Comparison of ENCODE assay signal across 9 cellular contexts in the genomic region with DNA sequence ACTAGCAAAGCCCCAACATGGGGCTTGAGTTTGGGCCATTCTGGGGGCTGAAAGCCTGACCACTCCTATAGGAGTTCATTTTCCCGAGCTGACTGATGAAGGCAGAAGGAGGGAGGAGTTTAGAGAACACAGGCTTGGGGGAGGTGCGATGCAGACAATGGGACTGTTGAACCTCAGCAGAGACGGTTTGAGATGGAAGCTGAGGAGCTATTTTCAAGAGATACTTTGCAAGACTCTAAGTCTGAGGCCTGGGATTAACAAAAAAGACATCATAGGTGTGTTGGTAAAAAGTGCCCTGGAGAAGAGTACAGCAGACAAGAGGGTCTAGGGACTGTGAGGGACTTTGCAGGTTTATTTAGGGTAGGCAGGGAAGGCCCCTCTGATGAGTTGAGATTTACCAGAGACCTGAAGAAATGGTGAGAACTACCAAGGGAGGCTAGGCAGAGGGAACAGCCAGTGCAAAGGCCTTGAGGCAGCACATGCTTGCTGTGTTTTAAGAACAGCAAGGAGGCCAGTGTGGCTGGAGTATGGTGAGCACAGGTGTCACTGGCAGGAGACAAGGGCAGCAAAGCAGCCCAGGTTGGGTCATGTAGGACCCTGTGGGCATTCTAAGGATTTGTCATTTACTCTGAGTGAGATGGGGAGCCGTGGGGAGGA. TPM values are rescaled to one million over a fixed set of nuclear protein-coding genes. Genes with fewer than 3 reads are reported as not detected.
DNase-seq lines count a peak whose midpoint lies in the region; ATAC-seq, FAIRE-seq and TF ChIP-seq lines count a peak whose summit lies in the region.
"Had no signal": no experiment of that assay in that cellular context is flagged by ENCODE, and none has a peak within 500 bp of the region (broad histone marks: within the 10 kb centered on the region; RNA-seq: fewer than 3 reads in every experiment).

No MANE protein-coding gene starts in this region.

- WGBS in psoas muscle, 3 donors: 46 to 57% (median 56%) methylated on average over 4 of the region's 4 CpGs

- H3K36me3 ChIP-seq in endothelial cell of umbilical vein (ENCODE audit: control insufficient read depth in 2 of 2, extremely low read depth in 1 of 2, insufficient read depth in 2 of 2, low read length in 2 of 2) (no peaks in the 10 kb centered on the region), psoas muscle (ENCODE audit: insufficient read depth in 1 of 2, low read depth in 1 of 2) (no peaks in the 10 kb centered on the region)

- DNase-seq in DMS153 (lab: John Stamatoyannopoulos, UW) (peak; percentile 15), DMS153 treated with DMSO at 0.1 percent for 48 hours (lab: John Stamatoyannopoulos, UW; ENCODE audit: unreplicated experiment) (no peak), NCI-H82 treated with DMSO at 0.1 percent for 48 hours (lab: John Stamatoyannopoulos, UW; ENCODE audit: unreplicated experiment) (peak; percentile 78), endothelial cell of umbilical vein (ENCODE audit: low read depth, low spot score) (peak; percentile 64), psoas muscle (no peak), NCI-H1048 (lab: John Stamatoyannopoulos, UW) (no peak)

- H3K79me2 ChIP-seq in endothelial cell of umbilical vein (ENCODE audit: control insufficient read depth, insufficient read depth, low read length): no peaks in the 10 kb centered on the region

- intact Hi-C loops in endothelial cell of umbilical vein (cut with micrococcal nuclease) (no loop called here), psoas muscle (cut with DNase I) (no loop called here)

- no peak overlapping the region for H3K4me3 ChIP-seq in endothelial cell of umbilical vein (replicated peaks in 1 of 3; ENCODE audit: insufficient read depth in 1 of 3, low read depth in 1 of 3, low read length in 3 of 3)
- H3K4me3 ChIP-seq in psoas muscle: no peak overlapping the region

- TF ChIP-seq CTCF in endothelial cell of umbilical vein (IDR thresholded peaks at IDR 0.05; ENCODE audit: extremely low read depth in 1 of 2, insufficient read depth in 1 of 2, low read depth in 1 of 2, low read length in 2 of 2): no peak
- no peak for TF ChIP-seq CTCF in psoas muscle (IDR thresholded peaks at IDR 0.05)

- ATAC-seq in psoas muscle (no peak), HG03135 (IDR thresholded peaks at IDR 0.05; ENCODE audit: unreplicated experiment) (no peak), GM21515 (IDR thresholded peaks at IDR 0.05; ENCODE audit: unreplicated experiment) (no peak)

- FAIRE-seq in endothelial cell of umbilical vein (lab: Jason Lieb, UNC): peak; percentile 4

- dilution Hi-C loops in endothelial cell of umbilical vein (cut with MboI; ENCODE audit: extremely low pct_ligation_motif_present, low sequenced_read_pairs): no loop called here

- POLR2A ChIA-PET in endothelial cell of umbilical vein (lab: Charles Lee): no interaction called here

- H3K9ac ChIP-seq in endothelial cell of umbilical vein (replicated peaks; ENCODE audit: extremely low read depth, insufficient read depth, low read length): no peak overlapping the region

- no peaks in the 10 kb centered on the region for H3K9me1 ChIP-seq in endothelial cell of umbilical vein (replicated peaks; ENCODE audit: control insufficient read depth, extremely low read depth, insufficient read depth, low read length)

- H3K27me3 ChIP-seq in endothelial cell of umbilical vein (ENCODE audit: control insufficient read depth in 2 of 2, insufficient read depth in 2 of 2, low read length in 2 of 2) (no peaks in the 10 kb centered on the region), psoas muscle (ENCODE audit: insufficient read depth in 3 of 3, low read length in 2 of 3) (no peaks in the 10 kb centered on the region)

- no peaks in the 10 kb centered on the region for H4K20me1 ChIP-seq in endothelial cell of umbilical vein (replicated peaks; ENCODE audit: control insufficient read depth, extremely low read depth, insufficient read depth, low read length)

- CTCF ChIA-PET in endothelial cell of umbilical vein (lab: Charles Lee): interaction anchor here (0.9 to 1.5 kb wide), 2 partner anchors 9 to 30 kb away, joined by 3 to 4 read pairs; no protein-coding TSS in a partner anchor

- no peak overlapping the region for H3K4me2 ChIP-seq in endothelial cell of umbilical vein (ENCODE audit: insufficient read depth, low read length)

- H3K27ac ChIP-seq in endothelial cell of umbilical vein (ENCODE audit: insufficient read depth, low read depth, low read length) (no peak overlapping the region), psoas muscle (peak overlapping the region; percentile 92)
- H3K27ac ChIP-seq: 22Rv1 had no signal

- H3K9me3 ChIP-seq in endothelial cell of umbilical vein (replicated peaks; ENCODE audit: control insufficient read depth, insufficient read depth, low read length) (no peaks in the 10 kb centered on the region), psoas muscle (no peaks in the 10 kb centered on the region)

- TF ChIP-seq POLR2A in endothelial cell of umbilical vein (IDR thresholded peaks at IDR 0.05; ENCODE audit: low read depth, low read length): no peak

- H3K4me1 ChIP-seq in endothelial cell of umbilical vein (ENCODE audit: control insufficient read depth, extremely low read depth, insufficient read depth, low read length) (peaks cover 4% of the 10 kb centered on the region), psoas muscle (peaks cover 60% of the 10 kb centered on the region)

- no TSS peak for BruUV-seq in endothelial cell of umbilical vein (replicated peaks; lab: Mats Ljungman, UMichigan)

- H2AFZ ChIP-seq in endothelial cell of umbilical vein (ENCODE audit: low read depth, low read length): peak overlapping the region; percentile 74

TF ChIP-seq in endothelial cell of umbilical vein, 7 proteins besides CTCF, POLR2A, EP300 and RAD21:
- no peak for TF ChIP-seq POLR2AphosphoS5 (IDR thresholded peaks at IDR 0.05; ENCODE audit: insufficient read depth, low read depth, low read length)
- no peak for TF ChIP-seq FOS (IDR thresholded peaks at IDR 0.05; ENCODE audit: borderline replicate concordance, insufficient read depth, low read length)
- TF ChIP-seq, protein P1, sequence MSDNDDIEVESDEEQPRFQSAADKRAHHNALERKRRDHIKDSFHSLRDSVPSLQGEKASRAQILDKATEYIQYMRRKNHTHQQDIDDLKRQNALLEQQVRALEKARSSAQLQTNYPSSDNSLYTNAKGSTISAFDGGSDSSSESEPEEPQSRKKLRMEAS (IDR thresholded peaks at IDR 0.05; ENCODE audit: insufficient read depth, insufficient read length): no peak
- no peak for TF ChIP-seq JUN (IDR thresholded peaks at IDR 0.05; ENCODE audit: borderline replicate concordance, insufficient read depth, insufficient read length, low read depth)
- no peak for TF ChIP-seq MYC (IDR thresholded peaks at IDR 0.05; ENCODE audit: low read depth, low read length)
- no peak for TF ChIP-seq EZH2 (IDR thresholded peaks at IDR 0.05; ENCODE audit: borderline replicate concordance, low read depth, low read length, severe bottlenecking)
- no peak for TF ChIP-seq GATA2 (IDR thresholded peaks at IDR 0.05; ENCODE audit: insufficient read depth, insufficient read length, low read depth, low read length)

RNA-seq across cellular contexts. Expression of a gene that starts 31.6 kb away (rescaled TPM):
- 342 and 360 TPM in 2 replicates for total RNA-seq in endothelial cell of umbilical vein
- 181 and 196 TPM in 2 replicates for polyA plus RNA-seq in endothelial cell of umbilical vein
- polyA plus RNA-seq in endothelial cell of umbilical vein (2011; cell fraction: cytosol; rRNA removed): 162 and 170 TPM in 2 replicates
- polyA plus RNA-seq in endothelial cell of umbilical vein (2011; cell fraction: nucleus; rRNA removed): 77.1 and 86.7 TPM in 2 replicates
- polyA plus RNA-seq in endothelial cell of umbilical vein (2012): 304 and 311 TPM in 2 replicates
- polyA minus RNA-seq in endothelial cell of umbilical vein: 98.7 and 112 TPM in 2 replicates
- polyA minus RNA-seq in endothelial cell of umbilical vein (2011; cell fraction: cytosol; rRNA and poly(A)+ RNA removed): 89.6 TPM
- polyA minus RNA-seq in endothelial cell of umbilical vein (2011; cell fraction: nucleus; rRNA and poly(A)+ RNA removed): 37.1 and 39.4 TPM in 2 replicates
- total RNA-seq in psoas muscle: 100 to 1,000 TPM; 423 to 683 (median 522) TPM
- 100 to 1,000 TPM; 522 to 746 (median 549) TPM for polyA plus RNA-seq in psoas muscle

Comparison
In these comparisons a context has a peak if more than half of its experiments do, and no peak if none do; other contexts are left out.
1. DNase-seq: peak in DMS153 (single experiment), NCI-H82 treated with DMSO at 0.1 percent for 48 hours (single experiment) and endothelial cell of umbilical vein (single experiment); none in DMS153 treated with DMSO at 0.1 percent for 48 hours (single experiment), psoas muscle (0 of 2) and NCI-H1048 (single experiment).